Comparison of ENCODE assay signal across 22 cellular contexts in the genomic region with DNA sequence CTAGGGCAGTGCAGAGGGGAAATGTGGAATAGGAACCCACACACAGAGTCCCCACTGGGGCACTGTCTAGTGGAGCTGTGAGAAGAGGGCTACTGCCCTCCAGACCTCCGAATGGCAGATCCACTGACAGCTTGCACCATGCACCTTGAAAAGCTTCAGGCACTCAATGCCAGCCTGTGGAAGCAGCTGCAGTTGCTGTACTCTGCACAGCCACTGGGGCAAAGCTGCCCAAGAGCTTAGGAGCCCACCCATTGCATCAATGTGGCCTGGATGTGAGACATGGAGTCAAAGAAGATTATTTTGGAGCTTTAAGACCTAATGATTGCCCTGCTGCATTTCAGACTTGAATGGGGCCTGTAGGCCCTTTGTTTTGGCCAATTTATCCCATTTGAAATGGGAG.
"Had no signal": no experiment of that assay in that cellular context is flagged by ENCODE, and none has a peak within 500 bp of the region (broad histone marks: within the 10 kb centered on the region; RNA-seq: fewer than 3 reads in every experiment).

No MANE protein-coding gene starts in this region.

- H3K27ac ChIP-seq: coronary artery, dorsolateral prefrontal cortex, gastrocnemius medialis, heart right ventricle, neutrophil, right atrium auricular region, stomach, thoracic aorta, transverse colon had no signal

- H3K36me3 ChIP-seq: gastrocnemius medialis, heart right ventricle, neutrophil, right atrium auricular region, stomach, thoracic aorta, transverse colon had no signal

- H3K9me3 ChIP-seq: gastrocnemius medialis, neutrophil, right atrium auricular region, thoracic aorta, transverse colon had no signal

- ATAC-seq: esophagus mucosa; gastrocnemius medialis; heart right ventricle; left lobe of liver; mucosa of descending colon; naive thymus-derived CD8-positive, alpha-beta T cell had no signal

- H3K27me3 ChIP-seq: gastrocnemius medialis, neutrophil, right atrium auricular region, stomach, transverse colon had no signal

- DNase-seq: dorsolateral prefrontal cortex; effector CD8-positive, alpha-beta T cell; gastrocnemius medialis; heart right ventricle; hypothalamus; kidney glomerular epithelial cell; mammary epithelial cell; mucosa of descending colon; naive thymus-derived CD8-positive, alpha-beta T cell; posterior cingulate gyrus; small intestine; stimulated activated CD4-positive, alpha-beta T cell treated with anti-CD3 and anti-CD28 coated beads, Interleukin-12 subunit alpha, Interleukin-12 subunit beta, amount 100 ng/mL, for 4 hours; stimulated activated naive CD4-positive, alpha-beta T cell; stomach; substantia nigra; transverse colon had no signal

- H3K4me3 ChIP-seq: coronary artery, dorsolateral prefrontal cortex, gastrocnemius medialis, heart right ventricle, mucosa of descending colon, right atrium auricular region, stomach, thoracic aorta, transverse colon had no signal

- H3K4me1 ChIP-seq: gastrocnemius medialis, heart right ventricle, right atrium auricular region, stomach, transverse colon had no signal
